In the genomic region with DNA sequence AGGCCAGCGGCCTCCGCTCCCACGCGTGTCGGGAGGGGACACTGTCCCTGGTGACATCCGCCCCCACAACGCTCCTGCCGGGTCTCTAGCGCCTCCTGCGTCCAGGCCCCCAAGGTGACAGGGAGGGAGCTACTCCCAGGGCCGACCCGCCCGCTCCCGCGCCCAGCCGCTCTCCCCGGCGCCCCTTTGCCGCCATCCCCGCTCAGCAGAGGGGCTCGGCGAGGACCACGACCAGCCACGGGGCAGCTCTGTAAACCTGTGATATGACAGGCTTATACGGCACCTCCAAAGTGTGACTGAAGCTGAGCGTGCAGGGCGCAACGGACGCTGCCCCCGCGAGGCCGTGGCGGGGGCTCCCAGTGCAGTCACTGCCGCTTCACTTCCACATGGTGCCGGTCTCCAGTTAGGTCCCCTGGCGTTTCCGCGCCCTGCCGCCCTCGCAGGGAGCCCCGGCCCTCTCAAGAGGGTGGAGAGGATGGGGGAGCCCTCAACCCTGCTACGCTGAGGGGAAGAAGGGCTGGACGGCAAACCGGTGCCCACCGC, we compare ENCODE assay signal across 15 cellular contexts. TPM values are rescaled to one million over a fixed set of nuclear protein-coding genes. Genes with fewer than 3 reads are reported as not detected.
DNase-seq lines count a peak whose midpoint lies in the region; ATAC-seq and TF ChIP-seq lines count a peak whose summit lies in the region.
"Had no signal": no experiment of that assay in that cellular context is flagged by ENCODE, and none has a peak within 500 bp of the region (broad histone marks: within the 10 kb centered on the region; RNA-seq: fewer than 3 reads in every experiment).

No MANE protein-coding gene starts in this region.

- H3K27ac ChIP-seq in RWPE2 (ENCODE audit: poor library complexity, severe bottlenecking) (no peak overlapping the region), dorsolateral prefrontal cortex (peak overlapping the region in 57 of 59 donors; percentile 8 to 92 (median 82)), mesendoderm (ENCODE audit: low read depth, low read length) (peak overlapping the region; percentile 79), substantia nigra (ENCODE audit: low read depth, low read length, poor library complexity, severe bottlenecking) (peak overlapping the region; percentile 26)
- H3K27ac ChIP-seq: brain microvascular endothelial cell had no signal

- DNase-seq in RWPE2 (ENCODE audit: low spot score) (peak; percentile 68), dorsolateral prefrontal cortex (peak in 1 of 10 donors; percentile 33), mesendoderm (peak; percentile 74), substantia nigra (lab: John Stamatoyannopoulos, UW) (no peak), kidney glomerular epithelial cell (lab: John Stamatoyannopoulos, UW) (no peak), NCI-H2171 treated with DMSO at 0.1 percent for 48 hours (lab: John Stamatoyannopoulos, UW) (no peak)
- DNase-seq: activated CD4-positive, alpha-beta T cell treated with anti-CD3 and anti-CD28 coated beads for 4 hours; brain microvascular endothelial cell; CD4-positive, alpha-beta T cell; Karpas-422; naive thymus-derived CD8-positive, alpha-beta T cell; NCI-H2029 had no signal

- no peak overlapping the region for H3K4me3 ChIP-seq in RWPE2 (ENCODE audit: severe bottlenecking)
- H3K4me3 ChIP-seq in dorsolateral prefrontal cortex: peak overlapping the region in 55 of 59 donors; percentile 26 to 74 (median 53)
- H3K4me3 ChIP-seq in mesendoderm (ENCODE audit: low read length): peak overlapping the region; percentile 47

- no peak for TF ChIP-seq CTCF in RWPE2 (IDR thresholded peaks at IDR 0.05; ENCODE audit: poor library complexity, severe bottlenecking)
- no peak for TF ChIP-seq CTCF in dorsolateral prefrontal cortex (IDR thresholded peaks at IDR 0.05 in 54 of 56, conservative IDR thresholded peaks at IDR 0.05 in 2 of 56; ENCODE audit: low read depth in 1 of 56, partially characterized antibody in 56 of 56)

- ATAC-seq in RWPE2 (ENCODE audit: low read depth) (no peak), HG02885 (IDR thresholded peaks at IDR 0.05; ENCODE audit: poor library complexity, unreplicated experiment) (no peak), HG03354 (IDR thresholded peaks at IDR 0.05; ENCODE audit: poor library complexity, severe bottlenecking, unreplicated experiment) (no peak)
- ATAC-seq: esophagus mucosa; naive thymus-derived CD8-positive, alpha-beta T cell had no signal

- H3K56ac ChIP-seq in mesendoderm (ENCODE audit: low read length): peak overlapping the region; percentile 96

- peaks cover 32% of the 10 kb centered on the region for H3K79me2 ChIP-seq in mesendoderm (ENCODE audit: control insufficient read depth, insufficient read depth, low read length)

- H2BK15ac ChIP-seq in mesendoderm (replicated peaks; ENCODE audit: low read depth): no peak overlapping the region

- H3K27me3 ChIP-seq in RWPE2 (ENCODE audit: insufficient read depth, poor library complexity, severe bottlenecking) (peaks cover 53% of the 10 kb centered on the region), dorsolateral prefrontal cortex (peaks cover 0 to 25% (median 0%) of the 10 kb centered on the region in 45 donors), mesendoderm (ENCODE audit: insufficient read depth, low read length, poor library complexity) (no peaks in the 10 kb centered on the region)

- no peak overlapping the region for H2AK5ac ChIP-seq in mesendoderm (ENCODE audit: low read length)

- H4K5ac ChIP-seq in mesendoderm (ENCODE audit: low read length): no peak overlapping the region

- H3K4me1 ChIP-seq in RWPE2 (ENCODE audit: insufficient read depth, poor library complexity, severe bottlenecking): no peaks in the 10 kb centered on the region
- no peaks in the 10 kb centered on the region for H3K4me1 ChIP-seq in mesendoderm (ENCODE audit: control insufficient read depth, low read depth, low read length)

- H3K18ac ChIP-seq in mesendoderm (ENCODE audit: low read length): peak overlapping the region; percentile 62

- intact Hi-C loops in dorsolateral prefrontal cortex (cut with DNase I): loop anchor here (2.0 to 10.0 kb wide), 6 partner anchors 352 to 628 kb away; partner anchors contain the start of gene CFAP90 (in 1 of the 2)

- H3K79me1 ChIP-seq in mesendoderm (ENCODE audit: low read length): no peaks in the 10 kb centered on the region

- H3K9ac ChIP-seq in mesendoderm (ENCODE audit: low read length): peak overlapping the region; percentile 93

- peak overlapping the region; percentile 86 for H3K4me2 ChIP-seq in mesendoderm (ENCODE audit: low read length)

- H3K36me3 ChIP-seq in RWPE2 (ENCODE audit: low read depth) (no peaks in the 10 kb centered on the region), mesendoderm (ENCODE audit: control insufficient read depth, insufficient read depth, low read length) (no peaks in the 10 kb centered on the region)
- H3K36me3 ChIP-seq: brain microvascular endothelial cell had no signal

- H3K4ac ChIP-seq in mesendoderm (ENCODE audit: low read depth, low read length): peak overlapping the region; percentile 84

- no peak overlapping the region for H2BK120ac ChIP-seq in mesendoderm (ENCODE audit: low read depth, low read length)

- H2BK5ac ChIP-seq in mesendoderm (ENCODE audit: low read length): peak overlapping the region; percentile 89

- no CpG with 5 or more reads among the region's 45 CpGs for WGBS in mesendoderm (ENCODE audit: extremely low coverage, insufficient coverage, low lambda C conversion rate)

- H3K23ac ChIP-seq in mesendoderm (ENCODE audit: low read length): peak overlapping the region; percentile 100

- H4K8ac ChIP-seq in mesendoderm (ENCODE audit: low read depth, low read length): no peak overlapping the region

- no peaks in the 10 kb centered on the region for H3K9me3 ChIP-seq in RWPE2 (ENCODE audit: severe bottlenecking)

RNA-seq across cellular contexts. Expression of gene ADCY2, which starts 1.0 kb away (rescaled TPM):
- 100 to 1,000 TPM in 118 of 120 experiments, 10 to 100 TPM in 2; 84.8 to 293 (median 161) TPM for total RNA-seq in dorsolateral prefrontal cortex
- 21.7 TPM for polyA plus RNA-seq in mesendoderm (2013, experiment 1 of 2)
- 21.6 TPM for polyA plus RNA-seq in mesendoderm (2013, experiment 2 of 2)
- total RNA-seq: CD4-positive, alpha-beta T cell; naive thymus-derived CD8-positive, alpha-beta T cell had no signal
- polyA plus RNA-seq: naive thymus-derived CD8-positive, alpha-beta T cell had no signal

Comparison
In these comparisons a context has a peak if more than half of its experiments do, and no peak if none do; other contexts are left out.
1. DNase-seq: peak in RWPE2 (single experiment) and mesendoderm (single experiment); none in substantia nigra (0 of 49), kidney glomerular epithelial cell (single experiment) and NCI-H2171 treated with DMSO at 0.1 percent for 48 hours (single experiment).